In the genomic region with DNA sequence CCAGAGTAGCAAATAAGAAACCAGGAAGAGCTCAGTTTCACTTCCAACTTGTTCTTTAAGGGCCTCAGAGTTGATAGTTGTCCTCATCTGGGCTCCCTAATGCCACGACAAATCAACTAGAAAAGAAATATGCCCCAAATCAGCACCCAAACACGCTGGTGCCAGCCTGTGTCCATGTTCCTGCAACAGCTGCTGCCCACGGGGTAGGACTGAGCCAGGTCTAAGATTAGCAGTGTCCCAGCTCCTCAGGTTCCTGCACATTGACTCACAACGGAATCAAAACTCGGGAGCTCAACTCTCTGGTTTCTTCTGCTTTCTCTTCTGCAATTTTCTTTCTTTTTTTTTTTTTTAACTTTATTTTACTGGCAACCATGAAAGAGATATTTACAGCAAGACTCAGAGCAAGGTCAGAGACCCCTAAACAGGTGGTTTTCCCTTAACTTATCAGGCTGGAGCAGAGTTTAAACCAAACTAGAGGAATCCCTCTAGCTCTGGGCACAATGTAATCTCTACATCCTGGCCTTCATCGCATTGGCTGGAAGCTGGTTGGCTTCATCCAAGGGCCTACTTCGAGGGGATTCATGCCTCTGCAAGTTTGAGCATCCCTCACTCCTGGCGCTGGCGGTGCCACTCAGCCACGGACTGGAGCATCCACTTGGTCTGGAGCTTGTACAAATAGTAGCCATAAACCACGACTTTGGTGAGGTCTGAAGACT, we compare ENCODE assay signal across 17 cellular contexts.
DNase-seq lines count a peak whose midpoint lies in the region; ATAC-seq and TF ChIP-seq lines count a peak whose summit lies in the region.
"Had no signal": no experiment of that assay in that cellular context is flagged by ENCODE, and none has a peak within 500 bp of the region (broad histone marks: within the 10 kb centered on the region; RNA-seq: fewer than 3 reads in every experiment).

No MANE protein-coding gene starts in this region.

- H3K4me3 Mint-ChIP-seq in stimulated activated memory B cell treated with anti-CD40 and anti-IgM and Interleukin-4, amounts not matched to agents 10 μg/mL and 1 μg/mL and 100 μg/mL, for 72 hours: peak overlapping the region; percentile 58
- H3K4me3 Mint-ChIP-seq: activated CD8-positive, alpha-beta T cell treated with anti-CD3 and anti-CD28 coated beads for 36 hours had no signal

- H3K4me3 ChIP-seq in OCI-LY7 (ENCODE audit: low read depth, low read length, poor library complexity, severe bottlenecking) (peak overlapping the region; percentile 10), left lung (no peak overlapping the region), Peyer's patch (no peak overlapping the region)
- H3K4me3 ChIP-seq: GM23248 had no signal

- ATAC-seq in GM18868 (IDR thresholded peaks at IDR 0.05; ENCODE audit: unreplicated experiment) (peak; percentile 40), left lung (peak; percentile 23)
- peak; percentile 82 for ATAC-seq in stimulated activated memory B cell treated with anti-CD40 and anti-IgM and Interleukin-4, amounts not matched to agents 10 μg/mL and 1 μg/mL and 100 μg/mL, for 72 hours
- ATAC-seq: activated CD8-positive, alpha-beta T cell treated with anti-CD3 and anti-CD28 coated beads for 36 hours; Panc1 had no signal

- no peaks in the 10 kb centered on the region for H3K27me3 ChIP-seq in left lung
- H3K27me3 ChIP-seq in Peyer's patch: no peaks in the 10 kb centered on the region

- peaks cover 32% of the 10 kb centered on the region for H3K4me1 ChIP-seq in OCI-LY7 (ENCODE audit: insufficient read depth, low read length, poor library complexity, severe bottlenecking)
- peaks cover 0 to 13% of the 10 kb centered on the region in 2 donors for H3K4me1 ChIP-seq in left lung
- no peaks in the 10 kb centered on the region for H3K4me1 ChIP-seq in Peyer's patch

- H3K4me1 Mint-ChIP-seq in stimulated activated memory B cell treated with anti-CD40 and anti-IgM and Interleukin-4, amounts not matched to agents 10 μg/mL and 1 μg/mL and 100 μg/mL, for 72 hours: peaks cover 23% of the 10 kb centered on the region

- peak overlapping the region; percentile 66 for H3K27ac Mint-ChIP-seq in stimulated activated memory B cell treated with anti-CD40 and anti-IgM and Interleukin-4, amounts not matched to agents 10 μg/mL and 1 μg/mL and 100 μg/mL, for 72 hours
- H3K27ac Mint-ChIP-seq: activated CD8-positive, alpha-beta T cell treated with anti-CD3 and anti-CD28 coated beads for 36 hours had no signal

- DNase-seq in OCI-LY7 (ENCODE audit: low spot score): no peak
- DNase-seq in left lung: no peak
- DNase-seq in iPS-NIHi11 (ENCODE audit: low spot score): no peak
- DNase-seq in amniotic stem cell (lab: John Stamatoyannopoulos, UW): no peak
- no peak for DNase-seq in ureter (ENCODE audit: low spot score)
- DNase-seq in Peyer's patch: no peak
- DNase-seq: activated CD8-positive, alpha-beta T cell treated with anti-CD3 and anti-CD28 coated beads for 36 hours; DMS53; GM23248; NCI-H1930; NCI-H524; small intestine; stimulated activated naive CD4-positive, alpha-beta T cell; SW 1271 had no signal

- BruUV-seq in OCI-LY7 (replicated peaks; lab: Mats Ljungman, UMichigan): no TSS peak

- no peaks in the 10 kb centered on the region for H3K79me2 ChIP-seq in OCI-LY7 (ENCODE audit: insufficient read depth, low read depth, low read length)

- TF ChIP-seq CTCF in OCI-LY7 (conservative IDR thresholded peaks at IDR 0.05; ENCODE audit: low read length) (no peak), left lung (IDR thresholded peaks at IDR 0.05) (no peak), Peyer's patch (IDR thresholded peaks at IDR 0.05) (no peak)

- peak overlapping the region; percentile 51 for H3K4me2 ChIP-seq in OCI-LY7 (ENCODE audit: low read length)

- H3K9me2 ChIP-seq in OCI-LY7 (ENCODE audit: insufficient read depth, low read length): no peaks in the 10 kb centered on the region

- H3K36me3 ChIP-seq in OCI-LY7 (ENCODE audit: insufficient read depth, low read length) (peaks cover 10% of the 10 kb centered on the region; the same call in 1 of the 2 replicates), left lung (no peaks in the 10 kb centered on the region), Peyer's patch (no peaks in the 10 kb centered on the region)

- TF ChIP-seq POLR2A in Peyer's patch (IDR thresholded peaks at IDR 0.05): no peak

- POLR2A ChIA-PET in OCI-LY7 (lab: Charles Lee): interaction anchor here (0.8 to 2.8 kb wide), 4 partner anchors 9 to 19 kb away, joined by 3 to 24 read pairs (median 4); no protein-coding TSS in a partner anchor

- H3K9me3 Mint-ChIP-seq in stimulated activated memory B cell treated with anti-CD40 and anti-IgM and Interleukin-4, amounts not matched to agents 10 μg/mL and 1 μg/mL and 100 μg/mL, for 72 hours: peaks cover 4% of the 10 kb centered on the region

- peak overlapping the region; percentile 93 for H2AFZ ChIP-seq in OCI-LY7 (ENCODE audit: low read length)
- H2AFZ ChIP-seq: GM23248 had no signal

- H3K9me3 ChIP-seq in OCI-LY7 (ENCODE audit: low read length): peaks cover 20% of the 10 kb centered on the region
- no peaks in the 10 kb centered on the region for H3K9me3 ChIP-seq in left lung
- H3K9me3 ChIP-seq in Peyer's patch: no peaks in the 10 kb centered on the region

- CTCF ChIA-PET in OCI-LY7 (lab: Charles Lee; ENCODE audit: unreplicated experiment): interaction anchor here (0.8 to 1.4 kb wide), 2 partner anchors 28 to 31 kb away, joined by 3 read pairs; no protein-coding TSS in a partner anchor

- H3K27ac ChIP-seq in OCI-LY7 (ENCODE audit: low read depth, low read length, poor library complexity, severe bottlenecking) (peak overlapping the region; percentile 46), left lung (peak overlapping the region in 1 of 2 donors; percentile 68), Peyer's patch (peak overlapping the region in 1 of 4 donors; percentile 53)
- H3K27ac ChIP-seq: GM23248 had no signal

- intact Hi-C loops in OCI-LY7 (cut with micrococcal nuclease; ENCODE audit: unreplicated experiment) (no loop called here), left lung (cut with DNase I) (no loop called here)

- no peaks in the 10 kb centered on the region for H3K27me3 Mint-ChIP-seq in stimulated activated memory B cell treated with anti-CD40 and anti-IgM and Interleukin-4, amounts not matched to agents 10 μg/mL and 1 μg/mL and 100 μg/mL, for 72 hours
- H3K27me3 Mint-ChIP-seq: activated CD8-positive, alpha-beta T cell treated with anti-CD3 and anti-CD28 coated beads for 36 hours had no signal

- no peaks in the 10 kb centered on the region for H4K20me1 ChIP-seq in OCI-LY7 (ENCODE audit: insufficient read depth, low read length)

- H3K36me3 Mint-ChIP-seq in stimulated activated memory B cell treated with anti-CD40 and anti-IgM and Interleukin-4, amounts not matched to agents 10 μg/mL and 1 μg/mL and 100 μg/mL, for 72 hours: peaks cover 11% of the 10 kb centered on the region

Comparison
In these comparisons a context has a peak if more than half of its experiments do, and no peak if none do; other contexts are left out.
1. ATAC-seq: peak in every context shown above with its lines; median percentile 82 in stimulated activated memory B cell treated with anti-CD40 and anti-IgM and Interleukin-4, amounts not matched to agents 10 μg/mL and 1 μg/mL and 100 μg/mL, for 72 hours; 40 in GM18868; 23 in left lung.